32 cellular contexts compared by ENCODE assay signal in genomic region chr3:187939891-187940290, GRCh38.
"Had no signal": no experiment of that assay in that cellular context is flagged by ENCODE, and none has a peak within 500 bp of the region (broad histone marks: within the 10 kb centered on the region; RNA-seq: fewer than 3 reads in every experiment).

No MANE protein-coding gene starts in this region.

- H3K4me3 ChIP-seq: adrenal gland, body of pancreas, breast epithelium had no signal

- H3K36me3 Mint-ChIP-seq: activated CD4-positive, alpha-beta memory T cell treated with anti-CD3 and anti-CD28 coated beads for 36 hours; activated naive CD8-positive, alpha-beta T cell treated with anti-CD3 and anti-CD28 coated beads for 36 hours had no signal

- H3K27me3 Mint-ChIP-seq: activated CD8-positive, alpha-beta T cell treated with anti-CD3 and anti-CD28 coated beads for 36 hours; activated T-helper 17 cell treated with anti-CD3 and anti-CD28 coated beads, Interleukin-2, amount 50 U/mL, for 72 hours had no signal

- H3K4me1 ChIP-seq: body of pancreas, breast epithelium had no signal

- H3K4me3 Mint-ChIP-seq: activated B cell treated with CpG ODN at 0.5 μM for 24 hours; activated CD4-positive, alpha-beta memory T cell treated with anti-CD3 and anti-CD28 coated beads for 36 hours; activated CD4-positive, alpha-beta T cell treated with anti-CD3 and anti-CD28 coated beads, Interleukin-2, amount 10 ng/mL, durations not matched to agents 24 days and 14 days; activated CD8-positive, alpha-beta T cell treated with anti-CD3 and anti-CD28 coated beads for 36 hours; activated naive CD4-positive, alpha-beta T cell treated with anti-CD3 and anti-CD28 coated beads for 36 hours; activated naive CD8-positive, alpha-beta T cell treated with anti-CD3 and anti-CD28 coated beads for 36 hours; activated T-cell treated with anti-CD3 and anti-CD28 coated beads, Interleukin-2, amount 50 U/mL, for 4 hours; activated T-cell treated with anti-CD3 and anti-CD28 coated beads, Interleukin-2, amount 50 U/mL, for 72 hours; activated T-helper 1 cell treated with anti-CD3 and anti-CD28 coated beads, Interleukin-12 subunit alpha, Interleukin-12 subunit beta, Interleukin-2, Interleukin-4 antibody, amounts not matched to agents 30 ng/mL and 10 ng/mL and 1 ng/mL, durations not matched to agents 14 hours and 24 hours and 36 hours; activated T-helper 17 cell treated with anti-CD3 and anti-CD28 coated beads, Interleukin-2, amount 50 U/mL, for 72 hours; T-helper 1 cell treated with Interleukin-12 subunit alpha and Interleukin-12 subunit beta and Interleukin-4 antibody, amounts not matched to agents 30 μg/mL and 1 μg/mL, for 36 hours; T-helper 2 cell treated with Interferon-gamma antibody and Interleukin-4, amounts not matched to agents 5 μg/mL and 100 μg/mL, for 36 hours had no signal

- H3K27ac Mint-ChIP-seq: activated B cell treated with CpG ODN at 0.5 μM for 24 hours; activated CD4-positive, alpha-beta memory T cell treated with anti-CD3 and anti-CD28 coated beads for 36 hours; activated CD4-positive, alpha-beta T cell treated with anti-CD3 and anti-CD28 coated beads, Interleukin-2, amount 10 ng/mL, durations not matched to agents 24 days and 14 days; activated CD8-positive, alpha-beta T cell treated with anti-CD3 and anti-CD28 coated beads for 36 hours; activated naive CD4-positive, alpha-beta T cell treated with anti-CD3 and anti-CD28 coated beads for 36 hours; activated naive CD4-positive, alpha-beta T cell treated with anti-CD3 and anti-CD28 coated beads, Interleukin-2, amount 50 U/mL, for 72 hours; activated naive CD8-positive, alpha-beta T cell treated with anti-CD3 and anti-CD28 coated beads for 36 hours; activated T-cell treated with anti-CD3 and anti-CD28 coated beads, Interleukin-2, amount 50 U/mL, for 72 hours; activated T-helper 1 cell treated with anti-CD3 and anti-CD28 coated beads, Interleukin-12 subunit alpha, Interleukin-12 subunit beta, Interleukin-2, Interleukin-4 antibody, amounts not matched to agents 30 ng/mL and 10 ng/mL and 1 ng/mL, durations not matched to agents 14 hours and 24 hours and 36 hours; activated T-helper 17 cell treated with anti-CD3 and anti-CD28 coated beads, Interleukin-2, amount 50 U/mL, for 72 hours; T-helper 1 cell treated with Interleukin-12 subunit alpha and Interleukin-12 subunit beta and Interleukin-4 antibody, amounts not matched to agents 30 μg/mL and 1 μg/mL, for 36 hours; T-helper 2 cell treated with Interferon-gamma antibody and Interleukin-4, amounts not matched to agents 5 μg/mL and 100 μg/mL, for 36 hours had no signal

- DNase-seq: activated B cell treated with CpG ODN at 0.5 μM for 24 hours; activated CD4-positive, alpha-beta memory T cell treated with anti-CD3 and anti-CD28 coated beads for 36 hours; activated CD4-positive, alpha-beta T cell treated with anti-CD3 and anti-CD28 coated beads for 4 hours; activated CD4-positive, alpha-beta T cell treated with anti-CD3 and anti-CD28 coated beads, Interleukin-2, amount 10 ng/mL, durations not matched to agents 24 days and 14 days; activated CD4-positive, alpha-beta T cell treated with anti-CD3 and anti-CD28 coated beads, Interleukin-2, amount 50 U/mL, for 1 hour; activated CD4-positive, alpha-beta T cell treated with anti-CD3 and anti-CD28 coated beads, Interleukin-2, amount 50 U/mL, for 4 hours; activated CD4-positive, CD25-positive, alpha-beta regulatory T cell treated with anti-CD3 and anti-CD28 coated beads, Interleukin-2, amount 50 U/mL, for 72 hours; activated CD8-positive, alpha-beta memory T cell treated with anti-CD3 and anti-CD28 coated beads, Interleukin-2, amount 50 U/mL, for 48 hours; activated CD8-positive, alpha-beta T cell treated with anti-CD3 and anti-CD28 coated beads for 36 hours; activated effector memory CD4-positive, alpha-beta T cell treated with anti-CD3 and anti-CD28 coated beads, Interleukin-2, amount 50 U/mL, for 16 hours; activated gamma-delta T cell treated with Interleukin-2 at 50 U/mL for 16 hours; activated naive CD4-positive, alpha-beta T cell; activated naive CD4-positive, alpha-beta T cell treated with anti-CD3 and anti-CD28 coated beads for 36 hours; activated naive CD4-positive, alpha-beta T cell treated with anti-CD3 and anti-CD28 coated beads, Interleukin-2, amount 50 U/mL, for 16 hours; activated naive CD8-positive, alpha-beta T cell treated with anti-CD3 and anti-CD28 coated beads for 36 hours; activated T-cell treated with anti-CD3 and anti-CD28 coated beads, Interleukin-2, amount 50 U/mL, for 4 hours; activated T-cell treated with anti-CD3 and anti-CD28 coated beads, Interleukin-2, amount 50 U/mL, for 72 hours; adrenal gland; amniotic stem cell; aorta; body of pancreas; brain microvascular endothelial cell; central memory CD4-positive, alpha-beta T cell; T-helper 2 cell; T-helper 9 cell had no signal

- H3K9me3 ChIP-seq: adrenal gland, body of pancreas, breast epithelium had no signal

- H3K27me3 ChIP-seq: adrenal gland, body of pancreas, brain microvascular endothelial cell, breast epithelium had no signal

- H3K9me3 Mint-ChIP-seq: activated B cell treated with CpG ODN at 0.5 μM for 24 hours; activated CD4-positive, alpha-beta memory T cell treated with anti-CD3 and anti-CD28 coated beads for 36 hours; activated CD4-positive, alpha-beta T cell treated with anti-CD3 and anti-CD28 coated beads, Interleukin-2, amount 10 ng/mL, durations not matched to agents 24 days and 14 days; activated CD8-positive, alpha-beta T cell treated with anti-CD3 and anti-CD28 coated beads for 36 hours; activated naive CD4-positive, alpha-beta T cell treated with anti-CD3 and anti-CD28 coated beads for 36 hours; activated naive CD4-positive, alpha-beta T cell treated with anti-CD3 and anti-CD28 coated beads, Interleukin-2, amount 50 U/mL, for 72 hours; activated naive CD8-positive, alpha-beta T cell treated with anti-CD3 and anti-CD28 coated beads for 36 hours; activated T-cell treated with anti-CD3 and anti-CD28 coated beads, Interleukin-2, amount 50 U/mL, for 4 hours; activated T-cell treated with anti-CD3 and anti-CD28 coated beads, Interleukin-2, amount 50 U/mL, for 72 hours; activated T-helper 1 cell treated with anti-CD3 and anti-CD28 coated beads, Interleukin-12 subunit alpha, Interleukin-12 subunit beta, Interleukin-2, Interleukin-4 antibody, amounts not matched to agents 30 ng/mL and 10 ng/mL and 1 ng/mL, durations not matched to agents 14 hours and 24 hours and 36 hours; activated T-helper 17 cell treated with anti-CD3 and anti-CD28 coated beads, Interleukin-2, amount 50 U/mL, for 72 hours; T-helper 1 cell treated with Interleukin-12 subunit alpha and Interleukin-12 subunit beta and Interleukin-4 antibody, amounts not matched to agents 30 μg/mL and 1 μg/mL, for 36 hours; T-helper 2 cell treated with Interferon-gamma antibody and Interleukin-4, amounts not matched to agents 5 μg/mL and 100 μg/mL, for 36 hours had no signal

- H3K36me3 ChIP-seq: adrenal gland, brain microvascular endothelial cell, breast epithelium had no signal

- H3K27ac ChIP-seq: adrenal gland, body of pancreas, brain microvascular endothelial cell, breast epithelium, VCaP had no signal
